Comparison of ENCODE assay signal across 16 cellular contexts in the genomic region with DNA sequence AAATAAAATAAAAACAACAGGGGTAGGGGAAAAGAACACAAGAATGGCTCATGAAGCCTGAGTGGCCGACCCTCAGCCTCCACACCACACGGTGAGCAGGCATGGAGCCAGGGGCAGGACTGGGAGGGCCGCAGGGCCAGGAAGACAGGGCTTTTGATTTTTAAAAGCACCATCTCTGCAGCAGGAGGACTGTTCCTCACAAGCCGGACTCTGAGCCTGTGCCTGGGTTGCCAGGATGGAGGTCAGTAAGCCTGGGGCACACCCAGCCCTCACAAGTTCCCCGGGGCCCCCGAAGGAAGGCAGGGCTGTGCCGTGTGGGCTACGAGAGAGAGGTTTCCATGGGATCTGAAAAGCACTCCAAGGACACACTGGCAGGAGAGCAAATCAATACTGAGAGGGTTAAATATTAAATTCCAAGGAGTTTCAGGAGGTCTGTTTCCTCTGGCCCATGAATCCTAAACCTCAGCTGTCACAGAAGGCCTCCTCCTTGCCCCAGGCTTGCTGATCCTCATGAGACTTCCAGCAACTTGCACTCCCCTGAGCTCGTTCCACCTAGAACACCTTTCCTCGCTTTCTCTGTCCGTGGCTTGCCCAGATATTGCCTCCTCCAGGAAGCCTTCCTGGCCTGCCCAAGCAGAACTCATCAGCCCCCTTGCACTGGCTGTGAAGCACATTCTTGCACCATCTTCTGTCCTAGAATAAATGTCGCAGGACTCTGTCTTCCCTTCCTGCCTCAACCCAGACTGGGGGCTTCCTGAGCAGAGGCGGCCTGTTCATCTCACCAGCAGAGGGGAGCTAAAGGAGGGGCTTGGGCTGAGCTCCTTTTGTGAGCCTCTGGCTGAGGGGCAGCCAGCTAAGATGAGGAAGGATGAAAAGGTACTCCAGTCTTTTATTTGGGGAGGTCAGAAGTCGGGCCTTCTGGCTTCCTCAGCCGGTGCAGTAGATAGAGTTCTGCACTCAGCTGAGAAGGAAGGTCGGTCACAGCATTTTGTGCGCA.
DNase-seq lines count a peak whose midpoint lies in the region; ATAC-seq and TF ChIP-seq lines count a peak whose summit lies in the region.
"Had no signal": no experiment of that assay in that cellular context is flagged by ENCODE, and none has a peak within 500 bp of the region (broad histone marks: within the 10 kb centered on the region; RNA-seq: fewer than 3 reads in every experiment).

No MANE protein-coding gene starts in this region.

- H3K4me1 Mint-ChIP-seq in endodermal cell = peaks cover 21% of the 10 kb centered on the region

- no peaks in the 10 kb centered on the region for H3K27me3 ChIP-seq in Panc1 (ENCODE audit: control insufficient read depth, insufficient read depth, low read length)
- H3K27me3 ChIP-seq in endodermal cell (ENCODE audit: control insufficient read depth, insufficient read depth, low read length, poor library complexity, severe bottlenecking) = no peaks in the 10 kb centered on the region
- H3K27me3 ChIP-seq in parathyroid adenoma (ENCODE audit: control insufficient read depth, insufficient read depth, low read length) = no peaks in the 10 kb centered on the region
- H3K27me3 ChIP-seq: suprapubic skin had no signal

- H3K4me3 ChIP-seq in Panc1 (ENCODE audit: low read depth in 2 of 2, low read length in 2 of 2) = no peak overlapping the region
- no peak overlapping the region for H3K4me3 ChIP-seq in endodermal cell (ENCODE audit: low read length)
- no peak overlapping the region for H3K4me3 ChIP-seq in parathyroid adenoma (ENCODE audit: low read depth, low read length)
- H3K4me3 ChIP-seq: prostate gland, suprapubic skin had no signal

- peaks cover 32% of the 10 kb centered on the region for H3K4me1 ChIP-seq in Panc1 (ENCODE audit: control insufficient read depth, insufficient read depth, low read length)
- H3K4me1 ChIP-seq in endodermal cell (ENCODE audit: control insufficient read depth, insufficient read depth, low read length) = no peaks in the 10 kb centered on the region
- H3K4me1 ChIP-seq in parathyroid adenoma = peaks cover 8% of the 10 kb centered on the region

- intact Hi-C loops in Panc1 (cut with micrococcal nuclease; ENCODE audit: unreplicated experiment) = no loop called here

- WGBS in endodermal cell (ENCODE audit: insufficient coverage in 1 of 2, insufficient read length in 1 of 2), 2 experiments = 88 to 92% methylated on average over 15 to 17 of the region's 17 CpGs

- peak overlapping the region; percentile 2 for H2AFZ ChIP-seq in parathyroid adenoma

- BruUV-seq in Panc1 (replicated peaks; lab: Mats Ljungman, UMichigan) = no TSS peak

- H3K4me3 Mint-ChIP-seq in endodermal cell = no peak overlapping the region
- H3K4me3 Mint-ChIP-seq: activated naive CD4-positive, alpha-beta T cell treated with anti-CD3 and anti-CD28 coated beads for 36 hours; dendritic cell treated with granulocyte-macrophage colony-stimulating factor and Interleukin-4, amounts not matched to agents 40 ng/mL and 50 ng/mL, for 4 days had no signal

- H3K9me3 ChIP-seq in Panc1 (ENCODE audit: control insufficient read depth, insufficient read depth, low read depth, low read length) (no peaks in the 10 kb centered on the region), endodermal cell (ENCODE audit: control insufficient read depth, low read length) (no peaks in the 10 kb centered on the region), parathyroid adenoma (ENCODE audit: control insufficient read depth, low read length) (no peaks in the 10 kb centered on the region)
- H3K9me3 ChIP-seq: prostate gland, suprapubic skin had no signal

- CTCF ChIA-PET in Panc1 (lab: Charles Lee) = no interaction called here

- H3K36me3 ChIP-seq in Panc1 (ENCODE audit: control insufficient read depth, insufficient read depth, low read length) (no peaks in the 10 kb centered on the region), endodermal cell (ENCODE audit: control insufficient read depth, insufficient read depth, low read length) (no peaks in the 10 kb centered on the region), parathyroid adenoma (ENCODE audit: control insufficient read depth, insufficient read depth, low read length) (no peaks in the 10 kb centered on the region)
- H3K36me3 ChIP-seq: prostate gland, suprapubic skin had no signal

- no peak overlapping the region for H3K9ac ChIP-seq in endodermal cell (ENCODE audit: extremely low read depth, low read length, poor library complexity, severe bottlenecking)
- no peak overlapping the region for H3K9ac ChIP-seq in parathyroid adenoma

- POLR2A ChIA-PET in Panc1 (lab: Charles Lee) = no interaction called here

- DNase-seq in DMS79 treated with DMSO at 0.1 percent for 48 hours (lab: John Stamatoyannopoulos, UW) (peak; percentile 28), DMS79 (lab: John Stamatoyannopoulos, UW) (no peak), Panc1 (ENCODE audit: low read depth, low spot score) (no peak), endodermal cell (no peak), HuH-7.5 (ENCODE audit: low spot score) (no peak), GM19238 (ENCODE audit: insufficient read length, low spot score) (no peak), NCI-H446 treated with DMSO at 0.1 percent for 48 hours (lab: John Stamatoyannopoulos, UW) (no peak)
- DNase-seq: activated CD4-positive, CD25-positive, alpha-beta regulatory T cell treated with anti-CD3 and anti-CD28 coated beads, Interleukin-2, amount 50 U/mL, for 72 hours; activated naive CD4-positive, alpha-beta T cell treated with anti-CD3 and anti-CD28 coated beads for 36 hours; DMS 273 treated with DMSO at 0.1 percent for 48 hours; NCI-H226 had no signal

- H3K9me3 Mint-ChIP-seq in endodermal cell = peaks cover 4% of the 10 kb centered on the region
- H3K9me3 Mint-ChIP-seq: activated naive CD4-positive, alpha-beta T cell treated with anti-CD3 and anti-CD28 coated beads for 36 hours; dendritic cell treated with granulocyte-macrophage colony-stimulating factor and Interleukin-4, amounts not matched to agents 40 ng/mL and 50 ng/mL, for 4 days had no signal

- TF ChIP-seq CTCF in Panc1 (IDR thresholded peaks at IDR 0.05) (no peak), endodermal cell (conservative IDR thresholded peaks at IDR 0.05) (no peak), parathyroid adenoma (IDR thresholded peaks at IDR 0.05) (no peak)

- peaks cover 9% of the 10 kb centered on the region for H3K36me3 Mint-ChIP-seq in endodermal cell (ENCODE audit: low read depth)

- in situ Hi-C loops in Panc1 (cut with HindIII; ENCODE audit: low pct_unique_long_range_greater_than_20kb, low sequenced_read_pairs) = no loop called here

- H3K27ac ChIP-seq in Panc1 (ENCODE audit: low read length) = peak overlapping the region; percentile 83
- peak overlapping the region; percentile 68 for H3K27ac ChIP-seq in endodermal cell (ENCODE audit: low read depth, low read length)
- H3K27ac ChIP-seq in parathyroid adenoma = peak overlapping the region; percentile 0
- H3K27ac ChIP-seq: 22Rv1, prostate gland, suprapubic skin had no signal

- H3K27me3 Mint-ChIP-seq in endodermal cell (ENCODE audit: insufficient read depth) = no peaks in the 10 kb centered on the region

- H3K79me2 ChIP-seq in parathyroid adenoma = peaks cover 9% of the 10 kb centered on the region

- H3K4me2 ChIP-seq in parathyroid adenoma (ENCODE audit: low read length) = no peak overlapping the region

- H3K27ac Mint-ChIP-seq in endodermal cell = peak overlapping the region; percentile 53
- H3K27ac Mint-ChIP-seq: dendritic cell treated with granulocyte-macrophage colony-stimulating factor and Interleukin-4, amounts not matched to agents 40 ng/mL and 50 ng/mL, for 4 days had no signal

- ATAC-seq in Panc1 = no peak

Comparison
In these comparisons a context has a peak if more than half of its experiments do, and no peak if none do; other contexts are left out.
1. H3K27ac ChIP-seq: peak in every context shown above with its lines; median percentile 83 in Panc1; 68 in endodermal cell; 0 in parathyroid adenoma.